Comparison of ENCODE assay signal across 8 cellular contexts in genomic region chr22:37634505-37635002, GRCh38. TPM values are rescaled to one million over a fixed set of nuclear protein-coding genes. Genes with fewer than 3 reads are reported as not detected.
DNase-seq lines count a peak whose midpoint lies in the region; ATAC-seq and TF ChIP-seq lines count a peak whose summit lies in the region.

No MANE protein-coding gene starts in this region.

- H3K9ac ChIP-seq in duodenal mucosa (ENCODE audit: low read depth in 1 of 2, low read length in 2 of 2) (peak overlapping the region; percentile 47 to 70), parathyroid adenoma (no peak overlapping the region)

- H3K9me2 ChIP-seq in PC-9 (ENCODE audit: insufficient read depth): no peaks in the 10 kb centered on the region

- H3K27me3 ChIP-seq in PC-9 (ENCODE audit: insufficient read depth, low read depth) (no peaks in the 10 kb centered on the region), duodenal mucosa (ENCODE audit: control insufficient read depth in 1 of 2, insufficient read depth in 2 of 2, low read length in 2 of 2) (no peaks in the 10 kb centered on the region), parathyroid adenoma (ENCODE audit: control insufficient read depth, insufficient read depth, low read length) (no peaks in the 10 kb centered on the region)

- CTCF ChIA-PET in PC-9 (lab: Charles Lee): interaction anchor here (1.0 to 2.6 kb wide), 3 partner anchors 9 to 29 kb away, joined by 3 to 17 read pairs (median 3); no protein-coding TSS in a partner anchor

- DNase-seq in ELR (ENCODE audit: low read depth): peak; percentile 39
- DNase-seq in PC-9: no peak
- DNase-seq in ecto neural progenitor cell (ENCODE audit: low spot score): no peak
- no peak for DNase-seq in NCI-H774 (lab: John Stamatoyannopoulos, UW)

- H3K27ac ChIP-seq in PC-9 (no peak overlapping the region), duodenal mucosa (ENCODE audit: low read depth, low read length) (peak overlapping the region; percentile 28), parathyroid adenoma (peak overlapping the region; percentile 95)

- peaks cover 38% of the 10 kb centered on the region for H3F3A ChIP-seq in PC-9 (ENCODE audit: insufficient read depth, low read depth)

- H4K20me1 ChIP-seq in PC-9 (ENCODE audit: insufficient read depth): no peaks in the 10 kb centered on the region

- H3K4me1 ChIP-seq in PC-9 (replicated peaks; ENCODE audit: insufficient read depth) (peaks cover 11% of the 10 kb centered on the region), duodenal mucosa (ENCODE audit: control insufficient read depth in 1 of 2, insufficient read depth in 2 of 2, low read length in 2 of 2) (peaks cover 75 to 85% of the 10 kb centered on the region in 2 donors), parathyroid adenoma (peaks cover 47% of the 10 kb centered on the region)

- H3K79me2 ChIP-seq in PC-9 (ENCODE audit: low read depth) (no peaks in the 10 kb centered on the region), parathyroid adenoma (no peaks in the 10 kb centered on the region)

- POLR2A ChIA-PET in PC-9 (lab: Charles Lee; ENCODE audit: unreplicated experiment): no interaction called here

- no peaks in the 10 kb centered on the region for H3K36me3 ChIP-seq in PC-9 (ENCODE audit: low read depth)
- peaks cover 2 to 31% of the 10 kb centered on the region in 2 donors for H3K36me3 ChIP-seq in duodenal mucosa (ENCODE audit: control insufficient read depth in 1 of 2, insufficient read depth in 2 of 2, low read length in 2 of 2)
- H3K36me3 ChIP-seq in parathyroid adenoma (ENCODE audit: control insufficient read depth, insufficient read depth, low read length): no peaks in the 10 kb centered on the region

- no peak overlapping the region for H3K4me3 ChIP-seq in PC-9
- H3K4me3 ChIP-seq in duodenal mucosa (ENCODE audit: low read depth in 1 of 2, low read length in 2 of 2): peak overlapping the region; percentile 50
- H3K4me3 ChIP-seq in parathyroid adenoma (ENCODE audit: low read depth, low read length): peak overlapping the region; percentile 45

- H2AFZ ChIP-seq in PC-9: no peak overlapping the region
- H2AFZ ChIP-seq in parathyroid adenoma: peak overlapping the region; percentile 57

- BruUV-seq in PC-9 (replicated peaks; lab: Mats Ljungman, UMichigan): no TSS peak

- peak; percentile 39; the same call in 1 of the 2 replicates for TF ChIP-seq CTCF in PC-9 (conservative IDR thresholded peaks at IDR 0.05)
- TF ChIP-seq CTCF in parathyroid adenoma (IDR thresholded peaks at IDR 0.05): peak; percentile 40

- H3K4me2 ChIP-seq in PC-9 (no peak overlapping the region), parathyroid adenoma (ENCODE audit: low read length) (peak overlapping the region; percentile 78)

- intact Hi-C loops in PC-9 (cut with micrococcal nuclease; ENCODE audit: unreplicated experiment): no loop called here

- ATAC-seq in HG03460 (IDR thresholded peaks at IDR 0.05; ENCODE audit: unreplicated experiment): no peak
- ATAC-seq in GM18909 (IDR thresholded peaks at IDR 0.05; ENCODE audit: poor library complexity, unreplicated experiment): no peak

- H3K9me3 ChIP-seq in PC-9 (ENCODE audit: insufficient read depth, low read depth): no peaks in the 10 kb centered on the region
- no peaks in the 10 kb centered on the region for H3K9me3 ChIP-seq in duodenal mucosa (ENCODE audit: control insufficient read depth in 1 of 2, low read length in 2 of 2)
- H3K9me3 ChIP-seq in parathyroid adenoma (ENCODE audit: control insufficient read depth, low read length): no peaks in the 10 kb centered on the region

RNA-seq across cellular contexts. Expression of gene SH3BP1, which starts 4.9 kb away (rescaled TPM):
- total RNA-seq in PC-9 (2021): 52.1 and 60.5 TPM in 2 replicates

RNA-seq across cellular contexts. Expression of gene PDXP, which starts 24.0 kb away (rescaled TPM):
- 10.9 and 13.5 TPM in 2 replicates for total RNA-seq in PC-9 (2021)

RNA-seq across cellular contexts. Expression of gene GGA1, which starts 25.9 kb away (rescaled TPM):
- total RNA-seq in PC-9 (2021): 99.2 and 102 TPM in 2 replicates

RNA-seq across cellular contexts. Expression of gene LGALS1, which starts 40.9 kb away (rescaled TPM):
- total RNA-seq in PC-9 (2021): 734 and 791 TPM in 2 replicates

RNA-seq across cellular contexts. Expression of gene NOL12, which starts 51.6 kb away (rescaled TPM):
- 42.1 and 44.3 TPM in 2 replicates for total RNA-seq in PC-9 (2021)
